17 cellular contexts compared by ENCODE assay signal in genomic region chr10:96272986-96273280, GRCh38. TPM values are rescaled to one million over a fixed set of nuclear protein-coding genes. Genes with fewer than 3 reads are reported as not detected.
A peak's percentile ranks its signal among the peaks of the same experiment; 100 is the strongest.
DNase-seq lines count a peak whose midpoint lies in the region; ATAC-seq and TF ChIP-seq lines count a peak whose summit lies in the region.
"Had no signal": no experiment of that assay in that cellular context is flagged by ENCODE, and none has a peak within 500 bp of the region (broad histone marks: within the 10 kb centered on the region; RNA-seq: fewer than 3 reads in every experiment).

No MANE protein-coding gene starts in this region.

- no peaks in the 10 kb centered on the region for H3K36me3 Mint-ChIP-seq in nephron (ENCODE audit: low read depth)
- H3K36me3 Mint-ChIP-seq in CD8-positive, alpha-beta memory T cell, result no peaks in the 10 kb centered on the region

- no peaks in the 10 kb centered on the region for H3K9me3 Mint-ChIP-seq in nephron
- no peaks in the 10 kb centered on the region for H3K9me3 Mint-ChIP-seq in CD8-positive, alpha-beta memory T cell

- TF ChIP-seq CTCF in DOHH2 (IDR thresholded peaks at IDR 0.05; ENCODE audit: low read depth, low read length, poor library complexity, severe bottlenecking) (no peak), body of pancreas (IDR thresholded peaks at IDR 0.05) (no peak), nephron (IDR thresholded peaks at IDR 0.05; ENCODE audit: unreplicated experiment in 3 of 3) (no peak), A673 (conservative IDR thresholded peaks at IDR 0.05; ENCODE audit: low read depth, low read length) (no peak)

- H3K9me2 ChIP-seq in DOHH2 (replicated peaks; ENCODE audit: control insufficient read depth, low read length), result no peaks in the 10 kb centered on the region

- peaks cover 8% of the 10 kb centered on the region; the same call in 1 of the 2 replicates for H4K20me1 ChIP-seq in DOHH2 (ENCODE audit: control insufficient read depth, insufficient read depth, low read depth, low read length)

- H3K4me1 ChIP-seq in DOHH2 (ENCODE audit: control insufficient read depth, low read length) (peaks cover 70% of the 10 kb centered on the region), body of pancreas (peaks cover 52% of the 10 kb centered on the region), A673 (ENCODE audit: insufficient read depth, low read length, poor library complexity, severe bottlenecking) (no peaks in the 10 kb centered on the region)
- no peaks in the 10 kb centered on the region for H3K4me1 ChIP-seq in CD8-positive, alpha-beta memory T cell (ENCODE audit: insufficient read depth, low read length)

- peak overlapping the region; percentile 21 to 40 (median 33) for H3K27ac Mint-ChIP-seq in nephron
- no peak overlapping the region for H3K27ac Mint-ChIP-seq in CD8-positive, alpha-beta memory T cell

- no TSS peak for BruUV-seq in A673 (replicated peaks; lab: Mats Ljungman, UMichigan)

- H3K9me3 ChIP-seq in DOHH2 (ENCODE audit: control insufficient read depth, insufficient read depth, low read length) (peaks cover 3% of the 10 kb centered on the region; the same call in 1 of the 2 replicates), body of pancreas (no peaks in the 10 kb centered on the region), A673 (ENCODE audit: low read depth, low read length, poor library complexity, severe bottlenecking) (no peaks in the 10 kb centered on the region)
- no peaks in the 10 kb centered on the region for H3K9me3 ChIP-seq in CD8-positive, alpha-beta memory T cell (ENCODE audit: low read length)

- CTCF ChIA-PET in A673 (lab: Charles Lee), result no interaction called here
- CTCF ChIA-PET in CD8-positive, alpha-beta memory T cell (lab: Charles Lee), result no interaction called here

- H3K4me2 ChIP-seq in DOHH2 (ENCODE audit: low read length), result peak overlapping the region; percentile 85

- intact Hi-C loops in body of pancreas (cut with DNase I), result no loop called here
- intact Hi-C loops in A673 (cut with micrococcal nuclease; ENCODE audit: unreplicated experiment), result no loop called here

- H3F3A ChIP-seq in DOHH2 (ENCODE audit: control insufficient read depth, insufficient read depth), result peaks cover 35% of the 10 kb centered on the region

- H3K4me3 ChIP-seq in DOHH2 (ENCODE audit: low read length) (peak overlapping the region; percentile 82), body of pancreas (no peak overlapping the region), A673 (ENCODE audit: low read depth, low read length, poor library complexity, severe bottlenecking) (no peak overlapping the region)
- no peak overlapping the region for H3K4me3 ChIP-seq in CD8-positive, alpha-beta memory T cell (ENCODE audit: low read length)

- DNase-seq in body of pancreas, result no peak
- no peak for DNase-seq in amniotic stem cell (lab: John Stamatoyannopoulos, UW)
- DNase-seq in islet precursor cell, result no peak
- DNase-seq in A673 (ENCODE audit: low spot score), result no peak
- no peak for DNase-seq in CD8-positive, alpha-beta memory T cell
- DNase-seq: activated CD4-positive, alpha-beta T cell treated with anti-CD3 and anti-CD28 coated beads for 48 hours; activated T-cell treated with anti-CD3 and anti-CD28 coated beads, Interleukin-2, amount 50 U/mL, for 1 hour; DMS 273 treated with DMSO at 0.1 percent for 48 hours; mammary epithelial cell; NCI-H1417 treated with DMSO at 0.1 percent for 48 hours; NCI-H524 had no signal

- H3K27me3 ChIP-seq in DOHH2 (ENCODE audit: control insufficient read depth, low read length) (no peaks in the 10 kb centered on the region), body of pancreas (no peaks in the 10 kb centered on the region), A673 (replicated peaks; ENCODE audit: insufficient read depth, low read depth, low read length, poor library complexity) (no peaks in the 10 kb centered on the region)
- no peaks in the 10 kb centered on the region for H3K27me3 ChIP-seq in CD8-positive, alpha-beta memory T cell (ENCODE audit: insufficient read depth, low read length, poor library complexity, severe bottlenecking)

- H3K36me3 ChIP-seq in DOHH2 (ENCODE audit: control insufficient read depth, low read length) (peaks cover 58% of the 10 kb centered on the region), body of pancreas (replicated peaks in 1 of 2; ENCODE audit: insufficient read depth in 1 of 2, low read depth in 2 of 2) (no peaks in the 10 kb centered on the region), A673 (ENCODE audit: insufficient read depth, low read length, poor library complexity, severe bottlenecking) (no peaks in the 10 kb centered on the region)
- H3K36me3 ChIP-seq in CD8-positive, alpha-beta memory T cell (ENCODE audit: insufficient read depth, low read length), result no peaks in the 10 kb centered on the region

- peaks cover 16% of the 10 kb centered on the region for H3K4me1 Mint-ChIP-seq in nephron
- no peaks in the 10 kb centered on the region for H3K4me1 Mint-ChIP-seq in CD8-positive, alpha-beta memory T cell

- ATAC-seq in HG02759 (IDR thresholded peaks at IDR 0.05; ENCODE audit: unreplicated experiment) (peak; percentile 2), body of pancreas (no peak)
- ATAC-seq: sciatic nerve had no signal

- no peaks in the 10 kb centered on the region for H3K27me3 Mint-ChIP-seq in nephron (ENCODE audit: low read depth)
- peaks cover 6 to 29% of the 10 kb centered on the region in 2 donors for H3K27me3 Mint-ChIP-seq in CD8-positive, alpha-beta memory T cell

- TF ChIP-seq POLR2A in body of pancreas (IDR thresholded peaks at IDR 0.05), result no peak

- H3K4me3 Mint-ChIP-seq in nephron, result no peak overlapping the region
- H3K4me3 Mint-ChIP-seq in CD8-positive, alpha-beta memory T cell, result no peak overlapping the region

- H3K27ac ChIP-seq in DOHH2 (ENCODE audit: low read depth, low read length), result peak overlapping the region; percentile 94
- peak overlapping the region in 3 of 4 donors; percentile 82 to 92 (median 83) for H3K27ac ChIP-seq in body of pancreas
- H3K27ac ChIP-seq in A673 (ENCODE audit: low read depth, low read length, poor library complexity, severe bottlenecking), result no peak overlapping the region
- no peak overlapping the region for H3K27ac ChIP-seq in CD8-positive, alpha-beta memory T cell (ENCODE audit: low read depth, low read length)

- POLR2A ChIA-PET in A673 (lab: Charles Lee; ENCODE audit: low non-redundant PET), result no interaction called here
- POLR2A ChIA-PET in CD8-positive, alpha-beta memory T cell (lab: Charles Lee), result no interaction called here

- peaks cover 46% of the 10 kb centered on the region for H3K79me2 ChIP-seq in DOHH2 (ENCODE audit: control insufficient read depth, low read length)

RNA-seq across cellular contexts. Expression of gene BLNK, which starts 1.6 kb away (rescaled TPM):
- 10 to 100 TPM; 13.5 to 55.4 TPM for total RNA-seq in body of pancreas
- not detected in 2 replicates for total RNA-seq in A673 (2021)
- not detected for total RNA-seq in CD8-positive, alpha-beta memory T cell
- not detected for polyA plus RNA-seq in CD8-positive, alpha-beta memory T cell
- total RNA-seq: T-helper 1 cell treated with Interleukin-12 subunit alpha and Interleukin-12 subunit beta and Interleukin-4 antibody, amounts not matched to agents 30 ng/mL and 1 ng/mL, for 36 hours had no signal
- polyA plus RNA-seq: fibroblast of lung had no signal

RNA-seq across cellular contexts. Expression of gene DNTT, which starts 31.3 kb away (rescaled TPM):
- not detected for total RNA-seq in body of pancreas
- not detected in 2 replicates for total RNA-seq in A673 (2021)
- total RNA-seq in CD8-positive, alpha-beta memory T cell, result not detected
- polyA plus RNA-seq in CD8-positive, alpha-beta memory T cell, result not detected
- total RNA-seq: fibroblast of lung; mammary epithelial cell; sciatic nerve; T-helper 1 cell treated with Interleukin-12 subunit alpha and Interleukin-12 subunit beta and Interleukin-4 antibody, amounts not matched to agents 30 ng/mL and 1 ng/mL, for 36 hours had no signal
- polyA plus RNA-seq: fibroblast of lung, mammary epithelial cell had no signal

Comparison
In these comparisons a context has a peak if more than half of its experiments do, and no peak if none do; other contexts are left out.
1. H3K27ac ChIP-seq: peak in DOHH2 (single experiment) and body of pancreas (3 of 4); none in A673 (single experiment) and CD8-positive, alpha-beta memory T cell (single experiment).
2. H3K27ac Mint-ChIP-seq: peak in nephron (3 of 3); none in CD8-positive, alpha-beta memory T cell (0 of 8).
3. RNA of gene BLNK, which starts 1.6 kb away (total RNA-seq): 13.5 to 55.4 TPM in body of pancreas; not detected in CD8-positive, alpha-beta memory T cell and not detected in A673; every median in the first group is over 10 times any median in the second.